Comparison of ENCODE assay signal across 12 cellular contexts in the genomic region with DNA sequence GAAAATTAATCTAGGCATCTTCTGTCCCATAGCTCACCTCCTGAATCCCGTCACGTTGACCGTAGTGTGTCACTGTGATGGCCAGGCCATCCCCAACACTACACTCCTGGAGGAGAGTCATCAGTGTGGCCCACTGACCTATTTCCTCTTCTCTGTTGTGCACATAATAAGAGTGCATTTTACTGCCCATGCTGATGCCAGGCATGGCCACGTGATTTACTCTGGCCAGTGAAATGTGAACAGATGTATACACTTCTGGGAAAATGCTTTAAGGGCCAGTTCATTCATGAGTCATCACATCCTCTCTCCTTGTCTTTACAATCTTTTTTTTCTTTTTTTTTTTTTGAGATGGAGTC.
DNase-seq lines count a peak whose midpoint lies in the region; ATAC-seq and TF ChIP-seq lines count a peak whose summit lies in the region.
"Had no signal": no experiment of that assay in that cellular context is flagged by ENCODE, and none has a peak within 500 bp of the region (broad histone marks: within the 10 kb centered on the region; RNA-seq: fewer than 3 reads in every experiment).

No MANE protein-coding gene starts in this region.

- peak overlapping the region; percentile 67 for H3K9ac ChIP-seq in smooth muscle cell (ENCODE audit: low read depth)

- H3K4me1 Mint-ChIP-seq in immature natural killer cell = peaks cover 7% of the 10 kb centered on the region in 2 donors

- no peaks in the 10 kb centered on the region for H3K27me3 ChIP-seq in smooth muscle cell (ENCODE audit: low read depth)
- H3K27me3 ChIP-seq: colonic mucosa had no signal

- H3K79me2 ChIP-seq in smooth muscle cell (ENCODE audit: low read depth) = no peaks in the 10 kb centered on the region

- no peaks in the 10 kb centered on the region for H3F3A ChIP-seq in smooth muscle cell (ENCODE audit: low read depth)

- DNase-seq in NOMO-1 treated with DMSO at 0.1 percent for 48 hours (lab: John Stamatoyannopoulos, UW; ENCODE audit: unreplicated experiment) (peak; percentile 5), NOMO-1 treated with dmso at 0.1 percent for 144 hours (lab: John Stamatoyannopoulos, UW; ENCODE audit: unreplicated experiment) (no peak), OCI-M1 (lab: John Stamatoyannopoulos, UW) (peak; percentile 84), epithelial cell of esophagus (ENCODE audit: low read depth) (peak; percentile 84), smooth muscle cell (lab: John Stamatoyannopoulos, UW; ENCODE audit: unreplicated experiment) (no peak), immature natural killer cell (no peak), NCI-H345 treated with DMSO at 0.1 percent for 48 hours (lab: John Stamatoyannopoulos, UW; ENCODE audit: unreplicated experiment) (no peak)
- DNase-seq: activated CD4-positive, CD25-positive, alpha-beta regulatory T cell treated with anti-CD3 and anti-CD28 coated beads, Interleukin-2, amount 50 U/mL, for 72 hours; colonic mucosa; Karpas-422; naive B cell had no signal

- no peaks in the 10 kb centered on the region for H4K20me1 ChIP-seq in smooth muscle cell (ENCODE audit: low read depth)

- 58% methylated on average over 4 of the region's 4 CpGs for WGBS in smooth muscle cell (ENCODE audit: low lambda C conversion rate)

- H3K9me3 ChIP-seq in smooth muscle cell (replicated peaks; ENCODE audit: low read depth) = no peaks in the 10 kb centered on the region
- H3K9me3 ChIP-seq: colonic mucosa had no signal

- ATAC-seq in GM21576 (IDR thresholded peaks at IDR 0.05; ENCODE audit: unreplicated experiment) = no peak

- no peak overlapping the region for H2AFZ ChIP-seq in smooth muscle cell (ENCODE audit: low read depth)

- TF ChIP-seq CTCF in epithelial cell of esophagus (IDR thresholded peaks at IDR 0.05; ENCODE audit: insufficient read depth, low read depth, low read length, missing control alignments) (no peak), smooth muscle cell (IDR thresholded peaks at IDR 0.05; ENCODE audit: borderline replicate concordance, insufficient read depth, poor library complexity, severe bottlenecking) (no peak)

- H3K9me3 Mint-ChIP-seq in immature natural killer cell = peaks cover 0 to 2% (median 0%) of the 10 kb centered on the region in 6 donors

- peaks cover under 1% of the 10 kb centered on the region for H3K4me1 ChIP-seq in smooth muscle cell (ENCODE audit: low read depth)
- H3K4me1 ChIP-seq: colonic mucosa had no signal

- no peak overlapping the region for H3K4me3 Mint-ChIP-seq in immature natural killer cell
- H3K4me3 Mint-ChIP-seq: naive B cell had no signal

- H3K27me3 Mint-ChIP-seq in immature natural killer cell (ENCODE audit: low read depth in 3 of 3) = peaks cover 0 to 4% (median 1%) of the 10 kb centered on the region in 3 donors

- no peaks in the 10 kb centered on the region for H3K36me3 Mint-ChIP-seq in immature natural killer cell

- H3K27ac ChIP-seq in smooth muscle cell (ENCODE audit: low read depth) = peak overlapping the region; percentile 93
- H3K27ac ChIP-seq: colonic mucosa had no signal

- H3K36me3 ChIP-seq in smooth muscle cell (ENCODE audit: low read depth) = no peaks in the 10 kb centered on the region
- H3K36me3 ChIP-seq: colonic mucosa had no signal

- peak overlapping the region; percentile 28 for H3K4me2 ChIP-seq in smooth muscle cell

- H3K4me3 ChIP-seq in epithelial cell of esophagus (ENCODE audit: low read length) = no peak overlapping the region
- no peak overlapping the region for H3K4me3 ChIP-seq in smooth muscle cell
- H3K4me3 ChIP-seq: colonic mucosa had no signal

- no peak overlapping the region for H3K27ac Mint-ChIP-seq in immature natural killer cell
- H3K27ac Mint-ChIP-seq: naive B cell had no signal

Comparison
In these comparisons a context has a peak if more than half of its experiments do, and no peak if none do; other contexts are left out.
1. DNase-seq: peak in NOMO-1 treated with DMSO at 0.1 percent for 48 hours (single experiment), OCI-M1 (single experiment) and epithelial cell of esophagus (single experiment); none in NOMO-1 treated with dmso at 0.1 percent for 144 hours (single experiment), smooth muscle cell (single experiment), immature natural killer cell (0 of 3) and NCI-H345 treated with DMSO at 0.1 percent for 48 hours (single experiment).